In genomic region chr15:63703641-63704040, GRCh38 we compare ENCODE assay signal across 24 cellular contexts.
"Had no signal": no experiment of that assay in that cellular context is flagged by ENCODE, and none has a peak within 500 bp of the region (broad histone marks: within the 10 kb centered on the region; RNA-seq: fewer than 3 reads in every experiment).

No MANE protein-coding gene starts in this region.

- H3K4me3 ChIP-seq: ascending aorta, cardiac muscle cell, Peyer's patch, SJSA1 had no signal

- H3K4me2 ChIP-seq: SK-N-SH had no signal

- H3K4me1 ChIP-seq: ascending aorta, Peyer's patch, SJSA1 had no signal

- H3K9ac ChIP-seq: SK-N-SH had no signal

- H3K27ac ChIP-seq: ascending aorta, cardiac muscle cell, Peyer's patch, RWPE1, SJSA1 had no signal

- DNase-seq: activated CD4-positive, alpha-beta T cell treated with anti-CD3 and anti-CD28 coated beads, Interleukin-2, amount 10 ng/mL, durations not matched to agents 24 days and 14 days; activated CD4-positive, alpha-beta T cell treated with anti-CD3 and anti-CD28 coated beads, Interleukin-2, amount 50 U/mL, for 4 hours; activated CD8-positive, alpha-beta T cell treated with anti-CD3 and anti-CD28 coated beads for 36 hours; activated effector memory CD4-positive, alpha-beta T cell treated with anti-CD3 and anti-CD28 coated beads, Interleukin-2, amount 50 U/mL, for 16 hours; activated naive CD4-positive, alpha-beta T cell; activated naive CD4-positive, alpha-beta T cell treated with anti-CD3 and anti-CD28 coated beads, Interleukin-2, amount 50 U/mL, for 16 hours; activated naive CD8-positive, alpha-beta T cell treated with anti-CD3 and anti-CD28 coated beads for 36 hours; activated T-cell treated with anti-CD3 and anti-CD28 coated beads, Interleukin-2, amount 50 U/mL, for 1 hour; activated T-cell treated with anti-CD3 and anti-CD28 coated beads, Interleukin-2, amount 50 U/mL, for 72 hours; amygdala; NCI-H1105; NCI-H1417 treated with DMSO at 0.1 percent for 48 hours; NCI-H187 treated with DMSO at 0.1 percent for 48 hours; NCI-H345; NCI-H524 treated with DMSO at 0.1 percent for 48 hours; PC-3; Peyer's patch; SHP77 treated with DMSO at 0.1 percent for 48 hours; SK-N-SH had no signal

- FAIRE-seq: TTC549 had no signal

- H3K27me3 ChIP-seq: ascending aorta, cardiac muscle cell, Peyer's patch, SJSA1 had no signal

- H3K9me3 ChIP-seq: ascending aorta, Peyer's patch, SJSA1, SK-N-SH had no signal
